ENCODE assay signal across 19 cellular contexts in genomic region chr5:74372502-74373445, GRCh38.
"Had no signal": no experiment of that assay in that cellular context is flagged by ENCODE, and none has a peak within 500 bp of the region (broad histone marks: within the 10 kb centered on the region; RNA-seq: fewer than 3 reads in every experiment).

No MANE protein-coding gene starts in this region.

- H3K9me3 Mint-ChIP-seq: activated naive CD4-positive, alpha-beta T cell treated with anti-CD3 and anti-CD28 coated beads, Interleukin-2, amount 50 U/mL, for 24 hours; naive thymus-derived CD4-positive, alpha-beta T cell; neural progenitor cell; T-cell; T-helper 2 cell treated with Interferon-gamma antibody and Interleukin-4, amounts not matched to agents 5 μg/mL and 100 μg/mL, for 36 hours had no signal

- H3K27ac ChIP-seq: brain microvascular endothelial cell, dorsolateral prefrontal cortex, foreskin keratinocyte, neural progenitor cell had no signal

- H3K4me3 ChIP-seq: dorsolateral prefrontal cortex, lung, neural progenitor cell had no signal

- H3K4me1 Mint-ChIP-seq: activated naive CD4-positive, alpha-beta T cell treated with anti-CD3 and anti-CD28 coated beads, Interleukin-2, amount 50 U/mL, for 24 hours; naive thymus-derived CD4-positive, alpha-beta T cell; T-cell had no signal

- H3K27ac Mint-ChIP-seq: activated naive CD4-positive, alpha-beta T cell treated with anti-CD3 and anti-CD28 coated beads, Interleukin-2, amount 50 U/mL, for 24 hours; naive thymus-derived CD4-positive, alpha-beta T cell; neural progenitor cell; T-cell; T-helper 2 cell treated with Interferon-gamma antibody and Interleukin-4, amounts not matched to agents 5 μg/mL and 100 μg/mL, for 36 hours had no signal

- DNase-seq: activated gamma-delta T cell treated with Interleukin-2 at 50 U/mL for 16 hours; activated T-cell treated with anti-CD3 and anti-CD28 coated beads, Interleukin-2, amount 50 U/mL, for 1 hour; anterior cingulate cortex; brain microvascular endothelial cell; caudate nucleus; dorsolateral prefrontal cortex; foreskin keratinocyte; kidney; naive thymus-derived CD4-positive, alpha-beta T cell; retina; stimulated activated CD4-positive, alpha-beta T cell treated with anti-CD3 and anti-CD28 coated beads, Interleukin-12 subunit alpha, Interleukin-12 subunit beta, amount 100 ng/mL, for 4 hours; stimulated activated CD4-positive, alpha-beta T cell treated with anti-CD3 and anti-CD28 coated beads, Interleukin-4, amount 100 ng/mL, for 4 hours; stimulated activated naive CD8-positive, alpha-beta T cell treated with anti-CD3 and anti-CD28 coated beads, Interleukin-15, Interleukin-2, amounts not matched to agents 100 U/mL and 50 U/mL, for 24 hours; T-cell had no signal

- H3K36me3 Mint-ChIP-seq: activated naive CD4-positive, alpha-beta T cell treated with anti-CD3 and anti-CD28 coated beads, Interleukin-2, amount 50 U/mL, for 24 hours; naive thymus-derived CD4-positive, alpha-beta T cell; neural progenitor cell; T-cell had no signal

- H3K27me3 ChIP-seq: brain microvascular endothelial cell, dorsolateral prefrontal cortex, foreskin keratinocyte, neural progenitor cell had no signal

- ATAC-seq: foreskin keratinocyte; left lobe of liver; naive thymus-derived CD4-positive, alpha-beta T cell; stimulated activated naive CD8-positive, alpha-beta T cell treated with anti-CD3 and anti-CD28 coated beads, Interleukin-15, Interleukin-2, amounts not matched to agents 100 U/mL and 50 U/mL, for 24 hours; T-cell had no signal

- H3K36me3 ChIP-seq: brain microvascular endothelial cell, neural progenitor cell had no signal

- H3K4me3 Mint-ChIP-seq: activated naive CD4-positive, alpha-beta T cell treated with anti-CD3 and anti-CD28 coated beads, Interleukin-2, amount 50 U/mL, for 24 hours; naive thymus-derived CD4-positive, alpha-beta T cell; neural progenitor cell; T-cell; T-helper 2 cell treated with Interferon-gamma antibody and Interleukin-4, amounts not matched to agents 5 μg/mL and 100 μg/mL, for 36 hours had no signal
